13 cellular contexts compared by ENCODE assay signal in genomic region chr5:155605898-155606297, GRCh38.
"Had no signal": no experiment of that assay in that cellular context is flagged by ENCODE, and none has a peak within 500 bp of the region (broad histone marks: within the 10 kb centered on the region; RNA-seq: fewer than 3 reads in every experiment).

No MANE protein-coding gene starts in this region.

- DNase-seq: activated CD4-positive, alpha-beta T cell treated with anti-CD3 and anti-CD28 coated beads for 1 hour; activated CD4-positive, alpha-beta T cell treated with anti-CD3 and anti-CD28 coated beads, Interleukin-2, amount 50 U/mL, for 4 hours; activated naive CD4-positive, alpha-beta T cell treated with anti-CD3 and anti-CD28 coated beads, Interleukin-2, amount 10 ng/mL, durations not matched to agents 7 days and 5 days; activated T-cell treated with anti-CD3 and anti-CD28 coated beads, Interleukin-2, amount 50 U/mL, for 1 hour; dermis blood vessel endothelial cell; effector memory CD8-positive, alpha-beta T cell; foreskin melanocyte; left cardiac atrium; right lobe of liver; stimulated activated CD4-positive, alpha-beta T cell treated with anti-CD3 and anti-CD28 coated beads, Interleukin-4, amount 100 ng/mL, for 4 hours; stimulated activated CD8-positive, alpha-beta memory T cell treated with anti-CD3 and anti-CD28 coated beads, Interleukin-4, amount 100 ng/mL, for 48 hours; stimulated activated naive CD4-positive, alpha-beta T cell treated with Interleukin-2 at 50 U/mL for 16 hours; transverse colon had no signal

- ATAC-seq: effector memory CD8-positive, alpha-beta T cell; left cardiac atrium; right lobe of liver had no signal
